Comparison of ENCODE assay signal across 10 cellular contexts in genomic region chr15:89105147-89105546, GRCh38. TPM values are rescaled to one million over a fixed set of nuclear protein-coding genes. Genes with fewer than 3 reads are reported as not detected.
DNase-seq lines count a peak whose midpoint lies in the region; FAIRE-seq and TF ChIP-seq lines count a peak whose summit lies in the region.
"Had no signal": no experiment of that assay in that cellular context is flagged by ENCODE, and none has a peak within 500 bp of the region (broad histone marks: within the 10 kb centered on the region; RNA-seq: fewer than 3 reads in every experiment).

No MANE protein-coding gene starts in this region.

- H3K4me1 Mint-ChIP-seq in MCF 10A (ENCODE audit: insufficient read depth, unreplicated experiment): peaks cover 36% of the 10 kb centered on the region
- peaks cover 19% of the 10 kb centered on the region for H3K4me1 Mint-ChIP-seq in activated CD4-positive, alpha-beta T cell treated with anti-CD3 and anti-CD28 coated beads, Interleukin-2, amount 10 ng/mL, durations not matched to agents 7 days and 5 days

- H3K9me3 ChIP-seq in breast epithelium (no peaks in the 10 kb centered on the region), endothelial cell of umbilical vein (replicated peaks; ENCODE audit: control insufficient read depth, insufficient read depth, low read length) (no peaks in the 10 kb centered on the region), mesenchymal stem cell (ENCODE audit: control insufficient read depth, low read length) (no peaks in the 10 kb centered on the region), vagina (no peaks in the 10 kb centered on the region)

- H3K27ac Mint-ChIP-seq in MCF 10A (ENCODE audit: low read depth, unreplicated experiment): peak overlapping the region; percentile 98
- no peak overlapping the region for H3K27ac Mint-ChIP-seq in activated CD4-positive, alpha-beta T cell treated with anti-CD3 and anti-CD28 coated beads, Interleukin-2, amount 10 ng/mL, durations not matched to agents 7 days and 5 days

- POLR2A ChIA-PET in MCF 10A (lab: Yijun Ruan, JAX) (interaction anchor here (0.6 to 10.0 kb wide), 8 partner anchors 8 to 189 kb away, joined by 3 to 229 read pairs (median 3); partner anchors contain the start of gene ABHD2), endothelial cell of umbilical vein (lab: Charles Lee) (interaction anchor here (0.7 to 1.4 kb wide), 5 partner anchors 10 to 33 kb away, joined by 3 to 19 read pairs (median 3); partner anchors contain the start of gene ABHD2)
- POLR2A ChIA-PET in activated CD4-positive, alpha-beta T cell treated with anti-CD3 and anti-CD28 coated beads, Interleukin-2, amount 10 ng/mL, durations not matched to agents 7 days and 5 days (lab: Charles Lee): no interaction called here

- H4K20me1 ChIP-seq in endothelial cell of umbilical vein (replicated peaks; ENCODE audit: control insufficient read depth, extremely low read depth, insufficient read depth, low read length): no peaks in the 10 kb centered on the region

- dilution Hi-C loops in endothelial cell of umbilical vein (cut with MboI; ENCODE audit: extremely low pct_ligation_motif_present, low sequenced_read_pairs): no loop called here

- peaks cover 0 to 22% of the 10 kb centered on the region in 2 donors for H3K4me1 ChIP-seq in breast epithelium
- H3K4me1 ChIP-seq in endothelial cell of umbilical vein (ENCODE audit: control insufficient read depth, extremely low read depth, insufficient read depth, low read length): peaks cover 57% of the 10 kb centered on the region
- peaks cover 23% of the 10 kb centered on the region for H3K4me1 ChIP-seq in mesenchymal stem cell (ENCODE audit: control insufficient read depth, insufficient read depth, low read depth, low read length)
- H3K4me1 ChIP-seq in vagina: peaks cover 86% of the 10 kb centered on the region

- H3K79me2 ChIP-seq in endothelial cell of umbilical vein (ENCODE audit: control insufficient read depth, insufficient read depth, low read length): peaks cover 6% of the 10 kb centered on the region

- BruUV-seq in MCF 10A (replicated peaks; lab: Mats Ljungman, UMichigan) (no TSS peak), endothelial cell of umbilical vein (replicated peaks; lab: Mats Ljungman, UMichigan) (no TSS peak)

- H2BK120ac ChIP-seq in mesenchymal stem cell (ENCODE audit: low read depth, low read length): no peak overlapping the region

- H3K9me1 ChIP-seq in endothelial cell of umbilical vein (replicated peaks; ENCODE audit: control insufficient read depth, extremely low read depth, insufficient read depth, low read length): no peaks in the 10 kb centered on the region

- H3K79me1 ChIP-seq in mesenchymal stem cell (replicated peaks; ENCODE audit: low read length, poor library complexity, severe bottlenecking): peaks cover 38% of the 10 kb centered on the region

- H2BK5ac ChIP-seq in mesenchymal stem cell (ENCODE audit: low read depth, low read length, poor library complexity, severe bottlenecking): no peak overlapping the region

- no peaks in the 10 kb centered on the region for H3K27me3 Mint-ChIP-seq in MCF 10A (ENCODE audit: insufficient read depth, unreplicated experiment)
- no peaks in the 10 kb centered on the region for H3K27me3 Mint-ChIP-seq in activated CD4-positive, alpha-beta T cell treated with anti-CD3 and anti-CD28 coated beads, Interleukin-2, amount 10 ng/mL, durations not matched to agents 7 days and 5 days

- no peak overlapping the region for H2AK5ac ChIP-seq in mesenchymal stem cell (ENCODE audit: low read length, severe bottlenecking)

- H3K36me3 Mint-ChIP-seq in MCF 10A (ENCODE audit: insufficient read depth, unreplicated experiment): no peaks in the 10 kb centered on the region
- peaks cover 23% of the 10 kb centered on the region for H3K36me3 Mint-ChIP-seq in activated CD4-positive, alpha-beta T cell treated with anti-CD3 and anti-CD28 coated beads, Interleukin-2, amount 10 ng/mL, durations not matched to agents 7 days and 5 days (ENCODE audit: low read depth)

- DNase-seq in MCF 10A (ENCODE audit: unreplicated experiment) (peak; percentile 81), breast epithelium (ENCODE audit: low spot score in 2 of 2) (no peak), endothelial cell of umbilical vein (ENCODE audit: low read depth, low spot score) (peak; percentile 90), mesenchymal stem cell (peak; percentile 87), vagina (ENCODE audit: extremely low spot score in 2 of 2) (no peak), NCI-H146 (lab: John Stamatoyannopoulos, UW) (no peak), RPMI8226 (no peak)
- DNase-seq in activated CD4-positive, alpha-beta T cell treated with anti-CD3 and anti-CD28 coated beads, Interleukin-2, amount 10 ng/mL, durations not matched to agents 7 days and 5 days: no peak
- DNase-seq: AML-193, NCI-H69 had no signal

- no peak overlapping the region for H4K8ac ChIP-seq in mesenchymal stem cell (ENCODE audit: low read length)

- H3K4ac ChIP-seq in mesenchymal stem cell (ENCODE audit: low read depth in 1 of 2, low read length in 2 of 2): no peak overlapping the region

- WGBS in mesenchymal stem cell: 0% methylated on average over 3 of the region's 4 CpGs

- H3K4me3 Mint-ChIP-seq in MCF 10A (ENCODE audit: unreplicated experiment): peak overlapping the region; percentile 55
- H3K4me3 Mint-ChIP-seq in activated CD4-positive, alpha-beta T cell treated with anti-CD3 and anti-CD28 coated beads, Interleukin-2, amount 10 ng/mL, durations not matched to agents 7 days and 5 days: no peak overlapping the region

- H3K4me3 ChIP-seq in breast epithelium (no peak overlapping the region), endothelial cell of umbilical vein (replicated peaks in 1 of 3; ENCODE audit: insufficient read depth in 1 of 3, low read depth in 1 of 3, low read length in 3 of 3) (no peak overlapping the region), mesenchymal stem cell (ENCODE audit: insufficient read depth in 1 of 2, low read depth in 1 of 2, low read length in 2 of 2) (peak overlapping the region in 1 of 2 experiments; percentile 34), vagina (no peak overlapping the region)

- no peak overlapping the region for H2BK12ac ChIP-seq in mesenchymal stem cell (ENCODE audit: low read length in 2 of 2)

- no peaks in the 10 kb centered on the region for H3K9me3 Mint-ChIP-seq in MCF 10A (ENCODE audit: unreplicated experiment)
- no peaks in the 10 kb centered on the region for H3K9me3 Mint-ChIP-seq in activated CD4-positive, alpha-beta T cell treated with anti-CD3 and anti-CD28 coated beads, Interleukin-2, amount 10 ng/mL, durations not matched to agents 7 days and 5 days

- H2BK15ac ChIP-seq in mesenchymal stem cell (ENCODE audit: low read depth, poor library complexity, severe bottlenecking): no peak overlapping the region

- intact Hi-C loops in MCF 10A (cut with micrococcal nuclease) (no loop called here), breast epithelium (cut with DNase I; ENCODE audit: low total_unique reads) (no loop called here), endothelial cell of umbilical vein (cut with micrococcal nuclease) (loop anchor here (1.0 kb wide), 3 partner anchors 15 to 24 kb away; partner anchors contain the start of gene ABHD2), vagina (cut with DNase I) (no loop called here)

- H3K27me3 ChIP-seq in breast epithelium (no peaks in the 10 kb centered on the region), endothelial cell of umbilical vein (ENCODE audit: control insufficient read depth in 2 of 2, insufficient read depth in 2 of 2, low read length in 2 of 2) (no peaks in the 10 kb centered on the region), mesenchymal stem cell (ENCODE audit: control insufficient read depth in 1 of 2, insufficient read depth in 1 of 2, low read length in 2 of 2) (no peaks in the 10 kb centered on the region), vagina (no peaks in the 10 kb centered on the region)

- no peak overlapping the region for H3K23ac ChIP-seq in mesenchymal stem cell (ENCODE audit: low read length in 2 of 2)

- no peak overlapping the region for H4K91ac ChIP-seq in mesenchymal stem cell (ENCODE audit: low read length)

- H3K36me3 ChIP-seq in breast epithelium (no peaks in the 10 kb centered on the region), endothelial cell of umbilical vein (ENCODE audit: control insufficient read depth in 2 of 2, extremely low read depth in 1 of 2, insufficient read depth in 2 of 2, low read length in 2 of 2) (no peaks in the 10 kb centered on the region), mesenchymal stem cell (ENCODE audit: control insufficient read depth in 1 of 2, insufficient read depth in 2 of 2, low read depth in 1 of 2, low read length in 2 of 2) (peaks cover 3 to 64% of the 10 kb centered on the region in 2 experiments), vagina (no peaks in the 10 kb centered on the region)

- CTCF ChIA-PET in MCF 10A (lab: Yijun Ruan, JAX) (interaction anchor here (0.6 to 2.9 kb wide), 5 partner anchors 13 to 255 kb away, joined by 3 to 12 read pairs (median 4); no protein-coding TSS in a partner anchor), endothelial cell of umbilical vein (lab: Charles Lee) (interaction anchor here (0.7 to 5.0 kb wide), 13 partner anchors 10 to 195 kb away, joined by 3 to 31 read pairs (median 5); partner anchors contain the start of gene ABHD2)
- CTCF ChIA-PET in activated CD4-positive, alpha-beta T cell treated with anti-CD3 and anti-CD28 coated beads, Interleukin-2, amount 10 ng/mL, durations not matched to agents 7 days and 5 days (lab: Charles Lee): interaction anchor here (1.0 to 1.4 kb wide), 2 partner anchors 10 to 48 kb away, joined by 3 read pairs; no protein-coding TSS in a partner anchor

- H3K27ac ChIP-seq in breast epithelium (peak overlapping the region in 1 of 2 donors; percentile 37), endothelial cell of umbilical vein (ENCODE audit: insufficient read depth, low read depth, low read length) (peak overlapping the region; percentile 94), mesenchymal stem cell (ENCODE audit: low read length, poor library complexity, severe bottlenecking) (peak overlapping the region; percentile 88), vagina (peak overlapping the region; percentile 71)

- TF ChIP-seq POLR2A in breast epithelium (IDR thresholded peaks at IDR 0.05) (no peak), endothelial cell of umbilical vein (IDR thresholded peaks at IDR 0.05; ENCODE audit: low read depth, low read length) (peak; percentile 14), vagina (IDR thresholded peaks at IDR 0.05) (no peak)

- no peak overlapping the region for H3K18ac ChIP-seq in mesenchymal stem cell (ENCODE audit: low read depth in 1 of 2, low read length in 2 of 2)

- H3K4me2 ChIP-seq in endothelial cell of umbilical vein (ENCODE audit: insufficient read depth, low read length) (peak overlapping the region; percentile 85), mesenchymal stem cell (ENCODE audit: low read length, poor library complexity, severe bottlenecking) (no peak overlapping the region)

- peak overlapping the region; percentile 68 for H3K9ac ChIP-seq in endothelial cell of umbilical vein (replicated peaks; ENCODE audit: extremely low read depth, insufficient read depth, low read length)
- peak overlapping the region; percentile 73 for H3K9ac ChIP-seq in mesenchymal stem cell (ENCODE audit: low read length)

- peak; percentile 90 for FAIRE-seq in endothelial cell of umbilical vein (lab: Jason Lieb, UNC)

- H3K14ac ChIP-seq in mesenchymal stem cell (ENCODE audit: low read length in 2 of 2): no peak overlapping the region

- H2AFZ ChIP-seq in endothelial cell of umbilical vein (ENCODE audit: low read depth, low read length) (no peak overlapping the region), mesenchymal stem cell (ENCODE audit: low read depth, low read length) (no peak overlapping the region)

- TF ChIP-seq CTCF in MCF 10A (IDR thresholded peaks at IDR 0.05; ENCODE audit: unreplicated experiment) (no peak), breast epithelium (IDR thresholded peaks at IDR 0.05) (no peak), endothelial cell of umbilical vein (IDR thresholded peaks at IDR 0.05; ENCODE audit: extremely low read depth in 1 of 2, insufficient read depth in 1 of 2, low read depth in 1 of 2, low read length in 2 of 2) (no peak), vagina (IDR thresholded peaks at IDR 0.05) (no peak)

RNA-seq across cellular contexts. Expression of gene ABHD2, which starts 16.9 kb away (rescaled TPM):
- 47.7 and 55.9 TPM in 2 replicates for total RNA-seq in MCF 10A (2022)
- 10 to 100 TPM; 76.7 to 91.2 (median 80.3) TPM for total RNA-seq in breast epithelium
- total RNA-seq in endothelial cell of umbilical vein: 52.3 and 62.2 TPM in 2 replicates
- polyA plus RNA-seq in endothelial cell of umbilical vein: 14.0 and 16.3 TPM in 2 replicates
- 18.3 and 22.4 TPM in 2 replicates for polyA plus RNA-seq in endothelial cell of umbilical vein (2011; cell fraction: cytosol; rRNA removed)
- polyA plus RNA-seq in endothelial cell of umbilical vein (2011; cell fraction: nucleus; rRNA removed): 19.6 and 20.8 TPM in 2 replicates
- 20.9 and 27.4 TPM in 2 replicates for polyA plus RNA-seq in endothelial cell of umbilical vein (2012)
- 139 and 168 TPM in 2 replicates for polyA minus RNA-seq in endothelial cell of umbilical vein
- 22.2 TPM for polyA minus RNA-seq in endothelial cell of umbilical vein (2011; cell fraction: cytosol; rRNA and poly(A)+ RNA removed)
- 32.8 and 59.9 TPM in 2 replicates for polyA minus RNA-seq in endothelial cell of umbilical vein (2011; cell fraction: nucleus; rRNA and poly(A)+ RNA removed)
- polyA plus RNA-seq in mesenchymal stem cell (2013, experiment 1 of 2): 12.5 TPM
- 12.4 TPM for polyA plus RNA-seq in mesenchymal stem cell (2013, experiment 2 of 2)
- total RNA-seq in vagina: 33.6 TPM
- 10 to 100 TPM; 79.7 to 89.0 TPM for total RNA-seq in activated CD4-positive, alpha-beta T cell treated with anti-CD3 and anti-CD28 coated beads, Interleukin-2, amount 10 ng/mL, durations not matched to agents 7 days and 5 days

Comparison
In these comparisons a context has a peak if more than half of its experiments do, and no peak if none do; other contexts are left out.
1. DNase-seq: peak in MCF 10A (single experiment), endothelial cell of umbilical vein (single experiment) and mesenchymal stem cell (single experiment); none in breast epithelium (0 of 2), vagina (0 of 2), activated CD4-positive, alpha-beta T cell treated with anti-CD3 and anti-CD28 coated beads, Interleukin-2, amount 10 ng/mL, durations not matched to agents 7 days and 5 days (single experiment), NCI-H146 (single experiment) and RPMI8226 (single experiment).